ENCODE assay signal across 1 cellular context in genomic region chr12:65835256-65835655, GRCh38.
TF ChIP-seq lines count a peak whose summit lies in the region.

No MANE protein-coding gene starts in this region.

TF ChIP-seq in H1, 55 proteins besides CTCF, POLR2A, EP300 and RAD21:
- TF ChIP-seq ATF2 (IDR thresholded peaks at IDR 0.05; ENCODE audit: low read length), result no peak
- TF ChIP-seq SP4 (IDR thresholded peaks at IDR 0.05; ENCODE audit: low read length), result no peak
- no peak for TF ChIP-seq POLR2AphosphoS5 (IDR thresholded peaks at IDR 0.05; ENCODE audit: low read depth, low read length)
- TF ChIP-seq EGR1 (IDR thresholded peaks at IDR 0.05; ENCODE audit: borderline replicate concordance, low read depth, low read length), result no peak
- TF ChIP-seq YY1 (IDR thresholded peaks at IDR 0.05; ENCODE audit: low read depth, low read length), result no peak
- TF ChIP-seq SIRT6 (IDR thresholded peaks at IDR 0.05; ENCODE audit: low read length), result no peak
- TF ChIP-seq CHD7 (IDR thresholded peaks at IDR 0.05; ENCODE audit: insufficient replicate concordance, low read length), result no peak
- TF ChIP-seq ASH2L (IDR thresholded peaks at IDR 0.05; ENCODE audit: low read length), result no peak
- no peak for TF ChIP-seq RXRA (IDR thresholded peaks at IDR 0.05; ENCODE audit: insufficient read depth, low read depth, low read length)
- no peak for TF ChIP-seq SAP30 (IDR thresholded peaks at IDR 0.05; ENCODE audit: insufficient read depth, insufficient replicate concordance, low read length)
- TF ChIP-seq CREB1 (IDR thresholded peaks at IDR 0.05), result no peak
- no peak for TF ChIP-seq ZNF274 (IDR thresholded peaks at IDR 0.05; ENCODE audit: borderline replicate concordance, extremely low read depth, low read length)
- no peak for TF ChIP-seq RFX5 (IDR thresholded peaks at IDR 0.05; ENCODE audit: borderline replicate concordance, low read depth, low read length)
- TF ChIP-seq BACH1 (IDR thresholded peaks at IDR 0.05; ENCODE audit: low read length), result no peak
- TF ChIP-seq NRF1 (IDR thresholded peaks at IDR 0.05; ENCODE audit: low read depth, low read length), result no peak
- no peak for TF ChIP-seq HDAC2 (IDR thresholded peaks at IDR 0.05; ENCODE audit: borderline replicate concordance in 1 of 2, low read depth in 2 of 2, low read length in 2 of 2)
- no peak for TF ChIP-seq SP1 (IDR thresholded peaks at IDR 0.05; ENCODE audit: low read depth, low read length)
- no peak for TF ChIP-seq JUND (IDR thresholded peaks at IDR 0.05; ENCODE audit: low read length)
